In the genomic region with DNA sequence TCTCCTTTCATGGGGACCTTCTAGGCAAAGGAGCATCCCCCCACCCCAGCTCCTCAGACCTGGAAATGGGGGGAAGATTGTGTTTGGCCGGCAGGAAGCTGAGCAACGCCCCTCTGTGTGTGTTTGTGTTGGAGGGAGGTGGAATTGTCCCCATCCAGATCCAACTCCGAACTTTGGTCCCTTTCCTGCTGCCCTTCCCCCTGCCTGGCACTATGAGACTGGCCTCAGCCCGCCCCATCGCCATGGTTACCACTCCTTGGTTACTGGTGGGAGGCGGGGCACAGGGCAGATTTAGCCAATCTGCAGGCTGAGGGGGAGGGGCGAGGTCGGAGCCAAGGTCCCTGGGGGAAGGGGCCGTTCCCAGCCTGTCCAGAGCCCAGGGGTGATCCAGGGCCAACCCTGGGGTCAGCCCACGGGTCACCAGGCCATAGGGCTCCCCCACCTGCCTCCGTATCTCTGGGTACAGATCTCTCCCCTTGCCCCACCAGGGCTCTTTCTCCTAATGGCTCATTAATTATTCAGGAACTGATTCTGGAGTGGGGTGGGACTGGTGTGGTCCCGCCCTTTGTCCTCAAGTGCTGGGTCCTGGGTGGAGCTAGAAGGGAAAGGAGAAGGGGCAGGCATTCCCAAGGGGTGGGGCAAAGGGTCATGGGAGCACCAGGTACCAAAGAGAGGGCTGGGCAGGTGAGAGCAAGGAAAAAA, we compare ENCODE assay signal across 8 cellular contexts. TPM values are rescaled to one million over a fixed set of nuclear protein-coding genes. Genes with fewer than 3 reads are reported as not detected.
DNase-seq lines count a peak whose midpoint lies in the region; FAIRE-seq and TF ChIP-seq lines count a peak whose summit lies in the region.

No MANE protein-coding gene starts in this region.

- peak overlapping the region in 1 of 2 donors; percentile 65 for H3K27ac ChIP-seq in coronary artery
- H3K27ac ChIP-seq in mucosa of rectum (ENCODE audit: low read depth in 2 of 2, low read length in 2 of 2): peak overlapping the region; percentile 92 to 97
- no peak overlapping the region for H3K27ac ChIP-seq in vagina

- H3K4me1 ChIP-seq in mucosa of rectum (ENCODE audit: control insufficient read depth in 2 of 2, insufficient read depth in 2 of 2, low read length in 2 of 2): peaks cover 90 to 93% of the 10 kb centered on the region in 2 donors
- peaks cover 92% of the 10 kb centered on the region for H3K4me1 ChIP-seq in vagina

- H3K27me3 ChIP-seq in mucosa of rectum (ENCODE audit: control insufficient read depth in 2 of 2, insufficient read depth in 2 of 2, low read length in 2 of 2) (no peaks in the 10 kb centered on the region), vagina (no peaks in the 10 kb centered on the region)

- H3K9ac ChIP-seq in mucosa of rectum (ENCODE audit: low read depth in 1 of 2, low read length in 2 of 2): peak overlapping the region; percentile 60 to 70

- DNase-seq in COR-L47 (lab: John Stamatoyannopoulos, UW) (peak; percentile 72), NCI-H1105 (lab: John Stamatoyannopoulos, UW) (peak; percentile 90), coronary artery (ENCODE audit: low spot score) (peak; percentile 84), RCC 7860 (ENCODE audit: low spot score) (no peak), NOMO-1 (lab: John Stamatoyannopoulos, UW; ENCODE audit: unreplicated experiment in 2 of 2) (no peak), SKM-1 (lab: John Stamatoyannopoulos, UW; ENCODE audit: unreplicated experiment) (no peak), vagina (ENCODE audit: extremely low spot score in 2 of 2) (no peak)

- H3K36me3 ChIP-seq in mucosa of rectum (ENCODE audit: control insufficient read depth in 2 of 2, insufficient read depth in 2 of 2, low read length in 2 of 2): peaks cover 2 to 13% of the 10 kb centered on the region in 2 donors
- peaks cover 0 to 6% of the 10 kb centered on the region in 2 donors for H3K36me3 ChIP-seq in vagina

- TF ChIP-seq POLR2A in vagina (IDR thresholded peaks at IDR 0.05): no peak

- H3K9me3 ChIP-seq in mucosa of rectum (ENCODE audit: control insufficient read depth in 2 of 2, low read length in 2 of 2) (no peaks in the 10 kb centered on the region), vagina (no peaks in the 10 kb centered on the region)

- TF ChIP-seq CTCF in coronary artery (IDR thresholded peaks at IDR 0.05) (no peak), vagina (IDR thresholded peaks at IDR 0.05) (no peak)

- no peak for FAIRE-seq in RCC 7860 (lab: Jason Lieb, UNC)

- H3K4me3 ChIP-seq in coronary artery (peak overlapping the region; percentile 3), mucosa of rectum (ENCODE audit: low read length in 2 of 2) (peak overlapping the region; percentile 32 to 51), vagina (no peak overlapping the region)

- intact Hi-C loops in vagina (cut with DNase I): no loop called here

RNA-seq across cellular contexts. Expression of gene PTPRF, which starts 15.2 kb away (rescaled TPM):
- total RNA-seq in vagina: 139 TPM

Comparison
In these comparisons a context has a peak if more than half of its experiments do, and no peak if none do; other contexts are left out.
1. DNase-seq: peak in COR-L47 (single experiment), NCI-H1105 (single experiment) and coronary artery (single experiment); none in RCC 7860 (single experiment), NOMO-1 (0 of 2), SKM-1 (single experiment) and vagina (0 of 2).
2. H3K4me3 ChIP-seq: peak in coronary artery (single experiment) and mucosa of rectum (2 of 2); none in vagina (0 of 2).